1 cellular context compared by ENCODE assay signal in the genomic region with DNA sequence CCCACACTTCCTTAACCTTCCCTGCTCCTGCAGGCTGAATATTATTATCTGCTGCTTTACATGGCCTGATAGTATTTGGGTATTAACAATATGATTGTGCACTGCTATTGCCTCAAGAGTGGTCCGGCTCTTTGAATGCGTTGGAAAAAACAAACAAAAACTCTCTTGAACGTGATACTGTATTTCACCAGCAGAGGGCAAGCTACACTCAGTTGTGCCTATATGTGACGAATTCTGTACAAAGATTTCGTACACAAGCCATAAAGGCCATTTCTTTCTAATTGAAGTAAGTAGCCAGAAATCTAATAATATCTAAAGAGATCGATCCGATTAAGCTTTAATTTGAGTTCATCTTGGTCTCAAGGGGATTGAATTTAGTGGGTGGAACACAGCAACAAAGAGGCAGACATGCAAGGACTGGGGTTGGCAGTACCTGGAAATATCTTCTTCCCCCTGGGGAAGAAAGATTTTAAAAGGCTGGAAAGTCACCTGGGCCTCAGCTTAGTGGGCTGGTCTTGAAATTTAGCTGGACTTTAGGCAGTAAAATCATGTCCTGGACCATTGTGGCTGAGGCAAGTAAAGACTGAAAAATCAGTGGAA.
TF ChIP-seq lines count a peak whose summit lies in the region.

No MANE protein-coding gene starts in this region.

TF ChIP-seq in endothelial cell of umbilical vein, 7 proteins besides CTCF, POLR2A, EP300 and RAD21:
- TF ChIP-seq, protein P1, sequence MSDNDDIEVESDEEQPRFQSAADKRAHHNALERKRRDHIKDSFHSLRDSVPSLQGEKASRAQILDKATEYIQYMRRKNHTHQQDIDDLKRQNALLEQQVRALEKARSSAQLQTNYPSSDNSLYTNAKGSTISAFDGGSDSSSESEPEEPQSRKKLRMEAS (IDR thresholded peaks at IDR 0.05; ENCODE audit: insufficient read depth, insufficient read length), result no peak
- TF ChIP-seq POLR2AphosphoS5 (IDR thresholded peaks at IDR 0.05; ENCODE audit: insufficient read depth, low read depth, low read length) (no peak), GATA2 (IDR thresholded peaks at IDR 0.05; ENCODE audit: insufficient read depth, insufficient read length, low read depth, low read length) (no peak), JUN (IDR thresholded peaks at IDR 0.05; ENCODE audit: borderline replicate concordance, insufficient read depth, insufficient read length, low read depth) (no peak), EZH2 (IDR thresholded peaks at IDR 0.05; ENCODE audit: borderline replicate concordance, low read depth, low read length, severe bottlenecking) (no peak), MYC (IDR thresholded peaks at IDR 0.05; ENCODE audit: low read depth, low read length) (no peak), FOS (IDR thresholded peaks at IDR 0.05; ENCODE audit: borderline replicate concordance, insufficient read depth, low read length) (no peak)
